ENCODE assay signal across 11 cellular contexts in the genomic region with DNA sequence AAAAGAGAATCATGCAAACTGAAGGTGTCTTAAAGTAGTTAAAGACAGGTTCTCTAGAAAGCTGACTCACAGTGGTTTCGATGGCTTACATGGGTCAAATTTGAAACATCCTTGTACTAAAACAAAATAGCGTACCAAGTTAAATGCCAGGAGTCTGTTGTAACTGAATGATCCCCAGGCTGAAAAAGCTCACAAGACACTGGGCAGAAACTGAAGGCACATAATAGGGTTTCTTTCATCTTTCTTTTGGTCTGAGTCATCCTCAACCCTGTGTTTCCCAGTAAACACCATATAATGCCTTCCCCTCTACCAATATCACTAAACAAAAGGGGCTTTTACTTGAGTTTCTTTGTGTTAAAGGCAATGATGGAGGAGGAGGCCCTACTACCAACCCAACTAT. TPM values are rescaled to one million over a fixed set of nuclear protein-coding genes. Genes with fewer than 3 reads are reported as not detected.
A peak's percentile ranks its signal among the peaks of the same experiment; 100 is the strongest.
DNase-seq lines count a peak whose midpoint lies in the region; ATAC-seq and TF ChIP-seq lines count a peak whose summit lies in the region.
"Had no signal": no experiment of that assay in that cellular context is flagged by ENCODE, and none has a peak within 500 bp of the region (broad histone marks: within the 10 kb centered on the region; RNA-seq: fewer than 3 reads in every experiment).

No MANE protein-coding gene starts in this region.

- TF ChIP-seq CTCF in A673 (conservative IDR thresholded peaks at IDR 0.05; ENCODE audit: low read depth, low read length) = no peak

- H3K27me3 ChIP-seq in A673 (replicated peaks; ENCODE audit: insufficient read depth, low read depth, low read length, poor library complexity) = no peaks in the 10 kb centered on the region
- H3K27me3 ChIP-seq: BLaER1 had no signal

- CTCF ChIA-PET in A673 (lab: Charles Lee) = no interaction called here

- POLR2A ChIA-PET in A673 (lab: Charles Lee; ENCODE audit: low non-redundant PET) = no interaction called here

- no peaks in the 10 kb centered on the region for H3K36me3 ChIP-seq in A673 (ENCODE audit: insufficient read depth, low read length, poor library complexity, severe bottlenecking)

- no peaks in the 10 kb centered on the region for H3K9me3 ChIP-seq in A673 (ENCODE audit: low read depth, low read length, poor library complexity, severe bottlenecking)

- DNase-seq in COLO829 (ENCODE audit: low spot score) = peak; percentile 97
- DNase-seq in epidermal melanocyte (ENCODE audit: insufficient read length, low spot score) = peak; percentile 69
- no peak for DNase-seq in A673 (ENCODE audit: low spot score)
- no peak for DNase-seq in DMS 273 treated with DMSO at 0.1 percent for 48 hours (lab: John Stamatoyannopoulos, UW)
- no peak for DNase-seq in NCI-H774 (lab: John Stamatoyannopoulos, UW)
- DNase-seq in NCI-H526 treated with DMSO at 0.1 percent for 48 hours (lab: John Stamatoyannopoulos, UW) = no peak
- DNase-seq: activated CD8-positive, alpha-beta memory T cell treated with anti-CD3 and anti-CD28 coated beads for 24 hours; NCI-H345 had no signal

- no peak overlapping the region for H3K27ac ChIP-seq in A673 (ENCODE audit: low read depth, low read length, poor library complexity, severe bottlenecking)
- H3K27ac ChIP-seq: BLaER1 had no signal

- ATAC-seq in GM19351 (IDR thresholded peaks at IDR 0.05; ENCODE audit: unreplicated experiment) (peak; percentile 88), HG03378 (IDR thresholded peaks at IDR 0.05; ENCODE audit: unreplicated experiment) (peak; percentile 45)

- H3K4me1 ChIP-seq in A673 (ENCODE audit: insufficient read depth, low read length, poor library complexity, severe bottlenecking) = no peaks in the 10 kb centered on the region
- H3K4me1 ChIP-seq: BLaER1 had no signal

- intact Hi-C loops in A673 (cut with micrococcal nuclease; ENCODE audit: unreplicated experiment) = no loop called here

- no TSS peak for BruUV-seq in A673 (replicated peaks; lab: Mats Ljungman, UMichigan)

- no peak overlapping the region for H3K4me3 ChIP-seq in A673 (ENCODE audit: low read depth, low read length, poor library complexity, severe bottlenecking)
- H3K4me3 ChIP-seq: BLaER1 had no signal

RNA-seq across cellular contexts. Expression of gene ZFYVE1, which starts 12.8 kb away (rescaled TPM):
- total RNA-seq in A673 (2021) = 7.8 and 8.5 TPM in 2 replicates

RNA-seq across cellular contexts. Expression of gene RBM25, which starts 44.2 kb away (rescaled TPM):
- 112 and 123 TPM in 2 replicates for total RNA-seq in A673 (2021)

Comparison
In these comparisons a context has a peak if more than half of its experiments do, and no peak if none do; other contexts are left out.
1. DNase-seq: peak in COLO829 (single experiment) and epidermal melanocyte (single experiment); none in A673 (single experiment), DMS 273 treated with DMSO at 0.1 percent for 48 hours (single experiment), NCI-H774 (single experiment) and NCI-H526 treated with DMSO at 0.1 percent for 48 hours (single experiment).